ENCODE assay signal across 1 cellular context in the genomic region with DNA sequence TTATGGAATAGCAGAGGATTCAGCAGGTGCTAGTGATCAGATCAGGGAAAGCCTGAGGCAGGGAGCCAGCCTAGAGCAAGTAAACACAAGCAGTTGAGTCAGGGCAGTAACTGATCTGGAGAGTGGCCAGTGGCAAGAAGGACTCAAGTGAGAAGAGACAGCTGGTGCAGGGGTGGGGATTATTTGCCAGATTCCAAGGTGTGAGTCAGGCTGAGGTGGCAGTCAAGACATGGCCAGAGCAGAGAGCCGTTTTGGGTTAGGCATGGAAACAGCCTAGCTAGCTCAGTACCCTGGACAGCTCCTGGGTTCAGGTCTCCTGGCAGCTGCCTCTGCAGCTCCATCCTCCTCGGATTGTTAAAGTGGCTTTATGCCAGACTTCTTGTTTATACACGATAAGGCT.
A peak's percentile ranks its signal among the peaks of the same experiment; 100 is the strongest.
TF ChIP-seq lines count a peak whose summit lies in the region.

No MANE protein-coding gene starts in this region.

TF ChIP-seq in WTC11, 78 proteins besides CTCF, POLR2A, EP300 and RAD21 (continued from another document):
- TF ChIP-seq, protein P1, sequence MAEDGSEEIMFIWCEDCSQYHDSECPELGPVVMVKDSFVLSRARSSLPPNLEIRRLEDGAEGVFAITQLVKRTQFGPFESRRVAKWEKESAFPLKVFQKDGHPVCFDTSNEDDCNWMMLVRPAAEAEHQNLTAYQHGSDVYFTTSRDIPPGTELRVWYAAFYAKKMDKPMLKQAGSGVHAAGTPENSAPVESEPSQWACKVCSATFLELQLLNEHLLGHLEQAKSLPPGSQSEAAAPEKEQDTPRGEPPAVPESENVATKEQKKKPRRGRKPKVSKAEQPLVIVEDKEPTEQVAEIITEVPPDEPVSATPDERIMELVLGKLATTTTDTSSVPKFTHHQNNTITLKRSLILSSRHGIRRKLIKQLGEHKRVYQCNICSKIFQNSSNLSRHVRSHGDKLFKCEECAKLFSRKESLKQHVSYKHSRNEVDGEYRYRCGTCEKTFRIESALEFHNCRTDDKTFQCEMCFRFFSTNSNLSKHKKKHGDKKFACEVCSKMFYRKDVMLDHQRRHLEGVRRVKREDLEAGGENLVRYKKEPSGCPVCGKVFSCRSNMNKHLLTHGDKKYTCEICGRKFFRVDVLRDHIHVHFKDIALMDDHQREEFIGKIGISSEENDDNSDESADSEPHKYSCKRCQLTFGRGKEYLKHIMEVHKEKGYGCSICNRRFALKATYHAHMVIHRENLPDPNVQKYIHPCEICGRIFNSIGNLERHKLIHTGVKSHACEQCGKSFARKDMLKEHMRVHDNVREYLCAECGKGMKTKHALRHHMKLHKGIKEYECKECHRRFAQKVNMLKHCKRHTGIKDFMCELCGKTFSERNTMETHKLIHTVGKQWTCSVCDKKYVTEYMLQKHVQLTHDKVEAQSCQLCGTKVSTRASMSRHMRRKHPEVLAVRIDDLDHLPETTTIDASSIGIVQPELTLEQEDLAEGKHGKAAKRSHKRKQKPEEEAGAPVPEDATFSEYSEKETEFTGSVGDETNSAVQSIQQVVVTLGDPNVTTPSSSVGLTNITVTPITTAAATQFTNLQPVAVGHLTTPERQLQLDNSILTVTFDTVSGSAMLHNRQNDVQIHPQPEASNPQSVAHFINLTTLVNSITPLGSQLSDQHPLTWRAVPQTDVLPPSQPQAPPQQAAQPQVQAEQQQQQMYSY (CRISPR knock-in tag; IDR thresholded peaks at IDR 0.05) = no peak
- no peak for TF ChIP-seq MXD4 (CRISPR knock-in tag; IDR thresholded peaks at IDR 0.05; ENCODE audit: borderline replicate concordance)
- TF ChIP-seq, protein P2, sequence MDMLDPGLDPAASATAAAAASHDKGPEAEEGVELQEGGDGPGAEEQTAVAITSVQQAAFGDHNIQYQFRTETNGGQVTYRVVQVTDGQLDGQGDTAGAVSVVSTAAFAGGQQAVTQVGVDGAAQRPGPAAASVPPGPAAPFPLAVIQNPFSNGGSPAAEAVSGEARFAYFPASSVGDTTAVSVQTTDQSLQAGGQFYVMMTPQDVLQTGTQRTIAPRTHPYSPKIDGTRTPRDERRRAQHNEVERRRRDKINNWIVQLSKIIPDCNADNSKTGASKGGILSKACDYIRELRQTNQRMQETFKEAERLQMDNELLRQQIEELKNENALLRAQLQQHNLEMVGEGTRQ (CRISPR knock-in tag; IDR thresholded peaks at IDR 0.05) = no peak
- no peak for TF ChIP-seq IRF2 (CRISPR knock-in tag; IDR thresholded peaks at IDR 0.05; ENCODE audit: borderline replicate concordance, low read depth)
- TF ChIP-seq TCF7 (CRISPR knock-in tag; IDR thresholded peaks at IDR 0.05; ENCODE audit: low read depth) = no peak
- no peak for TF ChIP-seq ZNF423 (CRISPR knock-in tag; IDR thresholded peaks at IDR 0.05)
- no peak for TF ChIP-seq EMX1 (CRISPR knock-in tag; IDR thresholded peaks at IDR 0.05)
- TF ChIP-seq, protein P3, sequence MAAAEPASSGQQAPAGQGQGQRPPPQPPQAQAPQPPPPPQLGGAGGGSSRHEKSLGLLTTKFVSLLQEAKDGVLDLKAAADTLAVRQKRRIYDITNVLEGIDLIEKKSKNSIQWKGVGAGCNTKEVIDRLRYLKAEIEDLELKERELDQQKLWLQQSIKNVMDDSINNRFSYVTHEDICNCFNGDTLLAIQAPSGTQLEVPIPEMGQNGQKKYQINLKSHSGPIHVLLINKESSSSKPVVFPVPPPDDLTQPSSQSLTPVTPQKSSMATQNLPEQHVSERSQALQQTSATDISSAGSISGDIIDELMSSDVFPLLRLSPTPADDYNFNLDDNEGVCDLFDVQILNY (CRISPR knock-in tag; IDR thresholded peaks at IDR 0.05) = no peak
- TF ChIP-seq, protein P4, sequence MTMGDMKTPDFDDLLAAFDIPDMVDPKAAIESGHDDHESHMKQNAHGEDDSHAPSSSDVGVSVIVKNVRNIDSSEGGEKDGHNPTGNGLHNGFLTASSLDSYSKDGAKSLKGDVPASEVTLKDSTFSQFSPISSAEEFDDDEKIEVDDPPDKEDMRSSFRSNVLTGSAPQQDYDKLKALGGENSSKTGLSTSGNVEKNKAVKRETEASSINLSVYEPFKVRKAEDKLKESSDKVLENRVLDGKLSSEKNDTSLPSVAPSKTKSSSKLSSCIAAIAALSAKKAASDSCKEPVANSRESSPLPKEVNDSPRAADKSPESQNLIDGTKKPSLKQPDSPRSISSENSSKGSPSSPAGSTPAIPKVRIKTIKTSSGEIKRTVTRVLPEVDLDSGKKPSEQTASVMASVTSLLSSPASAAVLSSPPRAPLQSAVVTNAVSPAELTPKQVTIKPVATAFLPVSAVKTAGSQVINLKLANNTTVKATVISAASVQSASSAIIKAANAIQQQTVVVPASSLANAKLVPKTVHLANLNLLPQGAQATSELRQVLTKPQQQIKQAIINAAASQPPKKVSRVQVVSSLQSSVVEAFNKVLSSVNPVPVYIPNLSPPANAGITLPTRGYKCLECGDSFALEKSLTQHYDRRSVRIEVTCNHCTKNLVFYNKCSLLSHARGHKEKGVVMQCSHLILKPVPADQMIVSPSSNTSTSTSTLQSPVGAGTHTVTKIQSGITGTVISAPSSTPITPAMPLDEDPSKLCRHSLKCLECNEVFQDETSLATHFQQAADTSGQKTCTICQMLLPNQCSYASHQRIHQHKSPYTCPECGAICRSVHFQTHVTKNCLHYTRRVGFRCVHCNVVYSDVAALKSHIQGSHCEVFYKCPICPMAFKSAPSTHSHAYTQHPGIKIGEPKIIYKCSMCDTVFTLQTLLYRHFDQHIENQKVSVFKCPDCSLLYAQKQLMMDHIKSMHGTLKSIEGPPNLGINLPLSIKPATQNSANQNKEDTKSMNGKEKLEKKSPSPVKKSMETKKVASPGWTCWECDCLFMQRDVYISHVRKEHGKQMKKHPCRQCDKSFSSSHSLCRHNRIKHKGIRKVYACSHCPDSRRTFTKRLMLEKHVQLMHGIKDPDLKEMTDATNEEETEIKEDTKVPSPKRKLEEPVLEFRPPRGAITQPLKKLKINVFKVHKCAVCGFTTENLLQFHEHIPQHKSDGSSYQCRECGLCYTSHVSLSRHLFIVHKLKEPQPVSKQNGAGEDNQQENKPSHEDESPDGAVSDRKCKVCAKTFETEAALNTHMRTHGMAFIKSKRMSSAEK (CRISPR knock-in tag; IDR thresholded peaks at IDR 0.05; ENCODE audit: borderline replicate concordance) = no peak
- no peak for TF ChIP-seq KAT7 (CRISPR knock-in tag; IDR thresholded peaks at IDR 0.05; ENCODE audit: borderline replicate concordance)
- no peak for TF ChIP-seq ZNF671 (CRISPR knock-in tag; IDR thresholded peaks at IDR 0.05)
- no peak for TF ChIP-seq OVOL2 (CRISPR knock-in tag; IDR thresholded peaks at IDR 0.05; ENCODE audit: borderline replicate concordance)
- TF ChIP-seq, protein P5, sequence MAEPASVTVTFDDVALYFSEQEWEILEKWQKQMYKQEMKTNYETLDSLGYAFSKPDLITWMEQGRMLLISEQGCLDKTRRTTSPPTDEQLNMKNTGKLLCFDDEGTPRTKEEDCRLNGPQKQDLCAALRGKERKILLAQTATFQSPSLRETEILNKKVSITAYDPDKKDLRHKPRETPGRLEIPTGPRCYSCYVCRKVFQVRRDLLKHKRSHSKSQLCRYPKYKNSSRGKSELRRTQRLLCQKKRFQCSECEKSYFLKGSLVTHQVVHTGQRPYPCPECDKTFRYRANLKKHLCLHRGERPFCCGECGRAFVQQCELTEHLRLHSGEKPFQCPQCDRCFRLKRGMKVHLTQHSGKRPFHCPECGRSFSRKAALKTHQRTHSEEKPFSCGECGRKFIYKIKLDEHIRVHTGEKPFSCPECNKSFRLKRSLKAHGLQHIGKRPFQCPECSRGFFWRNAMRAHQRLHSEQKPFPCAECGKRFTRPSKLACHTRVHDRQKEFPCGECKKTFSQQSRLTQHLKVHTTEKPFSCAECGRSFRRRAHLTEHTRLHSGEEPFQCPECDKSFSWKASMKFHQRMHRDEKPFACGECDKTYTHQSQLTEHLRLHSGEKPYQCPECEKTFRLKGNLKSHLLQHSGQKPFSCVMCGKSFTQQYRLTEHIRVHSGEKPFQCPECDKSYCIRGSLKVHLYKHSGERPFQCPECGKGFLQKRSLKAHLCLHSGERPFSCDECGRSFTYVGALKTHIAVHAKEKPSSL (CRISPR knock-in tag; conservative IDR thresholded peaks at IDR 0.05) = no peak
- peak; percentile 35; the same call in 1 of the 2 replicates for TF ChIP-seq FOXK1 (CRISPR knock-in tag; IDR thresholded peaks at IDR 0.05)
- 0 out of 2 replicates have a peak, but pooled peaks have one; percentile 26 for TF ChIP-seq ETV6 (CRISPR knock-in tag; IDR thresholded peaks at IDR 0.05)
- no peak for TF ChIP-seq SMAD3 (CRISPR knock-in tag; IDR thresholded peaks at IDR 0.05; ENCODE audit: borderline replicate concordance)
- TF ChIP-seq CBFB (CRISPR knock-in tag; IDR thresholded peaks at IDR 0.05; ENCODE audit: low read depth) = no peak
- TF ChIP-seq, protein P6, sequence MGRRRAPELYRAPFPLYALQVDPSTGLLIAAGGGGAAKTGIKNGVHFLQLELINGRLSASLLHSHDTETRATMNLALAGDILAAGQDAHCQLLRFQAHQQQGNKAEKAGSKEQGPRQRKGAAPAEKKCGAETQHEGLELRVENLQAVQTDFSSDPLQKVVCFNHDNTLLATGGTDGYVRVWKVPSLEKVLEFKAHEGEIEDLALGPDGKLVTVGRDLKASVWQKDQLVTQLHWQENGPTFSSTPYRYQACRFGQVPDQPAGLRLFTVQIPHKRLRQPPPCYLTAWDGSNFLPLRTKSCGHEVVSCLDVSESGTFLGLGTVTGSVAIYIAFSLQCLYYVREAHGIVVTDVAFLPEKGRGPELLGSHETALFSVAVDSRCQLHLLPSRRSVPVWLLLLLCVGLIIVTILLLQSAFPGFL (CRISPR knock-in tag; IDR thresholded peaks at IDR 0.05; ENCODE audit: borderline replicate concordance) = no peak
- no peak for TF ChIP-seq GABPB1 (CRISPR knock-in tag; IDR thresholded peaks at IDR 0.05)
- TF ChIP-seq, protein P7, sequence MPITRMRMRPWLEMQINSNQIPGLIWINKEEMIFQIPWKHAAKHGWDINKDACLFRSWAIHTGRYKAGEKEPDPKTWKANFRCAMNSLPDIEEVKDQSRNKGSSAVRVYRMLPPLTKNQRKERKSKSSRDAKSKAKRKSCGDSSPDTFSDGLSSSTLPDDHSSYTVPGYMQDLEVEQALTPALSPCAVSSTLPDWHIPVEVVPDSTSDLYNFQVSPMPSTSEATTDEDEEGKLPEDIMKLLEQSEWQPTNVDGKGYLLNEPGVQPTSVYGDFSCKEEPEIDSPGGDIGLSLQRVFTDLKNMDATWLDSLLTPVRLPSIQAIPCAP (CRISPR knock-in tag; IDR thresholded peaks at IDR 0.05) = 0 out of 2 replicates have a peak, but pooled peaks have one; percentile 45
- TF ChIP-seq SOX15 (CRISPR knock-in tag; IDR thresholded peaks at IDR 0.05) = no peak
- TF ChIP-seq, protein P8, sequence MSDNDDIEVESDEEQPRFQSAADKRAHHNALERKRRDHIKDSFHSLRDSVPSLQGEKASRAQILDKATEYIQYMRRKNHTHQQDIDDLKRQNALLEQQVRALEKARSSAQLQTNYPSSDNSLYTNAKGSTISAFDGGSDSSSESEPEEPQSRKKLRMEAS (CRISPR knock-in tag; IDR thresholded peaks at IDR 0.05) = no peak; the same call in 1 of the 2 replicates
- no peak for TF ChIP-seq CREM (CRISPR knock-in tag; IDR thresholded peaks at IDR 0.05)
- TF ChIP-seq ZNF121 (CRISPR knock-in tag; IDR thresholded peaks at IDR 0.05) = no peak
- TF ChIP-seq ZNF138 (CRISPR knock-in tag; conservative IDR thresholded peaks at IDR 0.05) = no peak
- TF ChIP-seq JAZF1 (CRISPR knock-in tag; IDR thresholded peaks at IDR 0.05) = no peak
- no peak for TF ChIP-seq ELF4 (CRISPR knock-in tag; IDR thresholded peaks at IDR 0.05; ENCODE audit: low read depth)
- TF ChIP-seq GTF2I (CRISPR knock-in tag; conservative IDR thresholded peaks at IDR 0.05) = no peak
- TF ChIP-seq, protein P9, sequence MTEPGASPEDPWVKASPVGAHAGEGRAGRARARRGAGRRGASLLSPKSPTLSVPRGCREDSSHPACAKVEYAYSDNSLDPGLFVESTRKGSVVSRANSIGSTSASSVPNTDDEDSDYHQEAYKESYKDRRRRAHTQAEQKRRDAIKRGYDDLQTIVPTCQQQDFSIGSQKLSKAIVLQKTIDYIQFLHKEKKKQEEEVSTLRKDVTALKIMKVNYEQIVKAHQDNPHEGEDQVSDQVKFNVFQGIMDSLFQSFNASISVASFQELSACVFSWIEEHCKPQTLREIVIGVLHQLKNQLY (CRISPR knock-in tag; IDR thresholded peaks at IDR 0.05) = no peak
- 0 out of 2 replicates have a peak, but pooled peaks have one; percentile 38 for TF ChIP-seq TP53 (CRISPR knock-in tag; IDR thresholded peaks at IDR 0.05)
- TF ChIP-seq, protein P10, sequence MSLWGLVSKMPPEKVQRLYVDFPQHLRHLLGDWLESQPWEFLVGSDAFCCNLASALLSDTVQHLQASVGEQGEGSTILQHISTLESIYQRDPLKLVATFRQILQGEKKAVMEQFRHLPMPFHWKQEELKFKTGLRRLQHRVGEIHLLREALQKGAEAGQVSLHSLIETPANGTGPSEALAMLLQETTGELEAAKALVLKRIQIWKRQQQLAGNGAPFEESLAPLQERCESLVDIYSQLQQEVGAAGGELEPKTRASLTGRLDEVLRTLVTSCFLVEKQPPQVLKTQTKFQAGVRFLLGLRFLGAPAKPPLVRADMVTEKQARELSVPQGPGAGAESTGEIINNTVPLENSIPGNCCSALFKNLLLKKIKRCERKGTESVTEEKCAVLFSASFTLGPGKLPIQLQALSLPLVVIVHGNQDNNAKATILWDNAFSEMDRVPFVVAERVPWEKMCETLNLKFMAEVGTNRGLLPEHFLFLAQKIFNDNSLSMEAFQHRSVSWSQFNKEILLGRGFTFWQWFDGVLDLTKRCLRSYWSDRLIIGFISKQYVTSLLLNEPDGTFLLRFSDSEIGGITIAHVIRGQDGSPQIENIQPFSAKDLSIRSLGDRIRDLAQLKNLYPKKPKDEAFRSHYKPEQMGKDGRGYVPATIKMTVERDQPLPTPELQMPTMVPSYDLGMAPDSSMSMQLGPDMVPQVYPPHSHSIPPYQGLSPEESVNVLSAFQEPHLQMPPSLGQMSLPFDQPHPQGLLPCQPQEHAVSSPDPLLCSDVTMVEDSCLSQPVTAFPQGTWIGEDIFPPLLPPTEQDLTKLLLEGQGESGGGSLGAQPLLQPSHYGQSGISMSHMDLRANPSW (CRISPR knock-in tag; conservative IDR thresholded peaks at IDR 0.05; ENCODE audit: low read depth) = no peak
- TF ChIP-seq, protein P11, sequence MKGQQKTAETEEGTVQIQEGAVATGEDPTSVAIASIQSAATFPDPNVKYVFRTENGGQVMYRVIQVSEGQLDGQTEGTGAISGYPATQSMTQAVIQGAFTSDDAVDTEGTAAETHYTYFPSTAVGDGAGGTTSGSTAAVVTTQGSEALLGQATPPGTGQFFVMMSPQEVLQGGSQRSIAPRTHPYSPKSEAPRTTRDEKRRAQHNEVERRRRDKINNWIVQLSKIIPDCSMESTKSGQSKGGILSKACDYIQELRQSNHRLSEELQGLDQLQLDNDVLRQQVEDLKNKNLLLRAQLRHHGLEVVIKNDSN (CRISPR knock-in tag; IDR thresholded peaks at IDR 0.05) = peak; percentile 63; the same call in 1 of the 2 replicates
